8 cellular contexts compared by ENCODE assay signal in genomic region chr3:195441476-195441970, GRCh38. TPM values are rescaled to one million over a fixed set of nuclear protein-coding genes. Genes with fewer than 3 reads are reported as not detected.
A peak's percentile ranks its signal among the peaks of the same experiment; 100 is the strongest.
DNase-seq lines count a peak whose midpoint lies in the region; ATAC-seq, FAIRE-seq and TF ChIP-seq lines count a peak whose summit lies in the region.

No MANE protein-coding gene starts in this region.

- H4K20me1 ChIP-seq in OCI-LY7 (ENCODE audit: insufficient read depth, low read length): peaks cover 18% of the 10 kb centered on the region

- no peaks in the 10 kb centered on the region for H3K9me3 Mint-ChIP-seq in effector memory CD8-positive, alpha-beta T cell
- H3K9me3 Mint-ChIP-seq in natural killer cell: no peaks in the 10 kb centered on the region

- peaks cover 56% of the 10 kb centered on the region for H3K79me2 ChIP-seq in OCI-LY7 (ENCODE audit: insufficient read depth, low read depth, low read length)

- H3K4me3 ChIP-seq in OCI-LY7 (ENCODE audit: low read depth, low read length, poor library complexity, severe bottlenecking): peak overlapping the region; percentile 79

- POLR2A ChIA-PET in OCI-LY7 (lab: Charles Lee): interaction anchor here (0.6 to 1.8 kb wide), 19 partner anchors 9 to 866 kb away, joined by 3 to 11 read pairs (median 3); partner anchors contain the start of gene PPP1R2

- no peak for ATAC-seq in effector memory CD8-positive, alpha-beta T cell (replicated peaks)
- ATAC-seq in natural killer cell: no peak
- no peak for ATAC-seq in GM21367 (IDR thresholded peaks at IDR 0.05; ENCODE audit: unreplicated experiment)

- TF ChIP-seq CTCF in OCI-LY7 (conservative IDR thresholded peaks at IDR 0.05; ENCODE audit: low read length): no peak
- TF ChIP-seq CTCF in natural killer cell (IDR thresholded peaks at IDR 0.05): no peak
- no peak for TF ChIP-seq CTCF in D721Med (IDR thresholded peaks at IDR 0.05; ENCODE audit: insufficient read depth, missing control alignments)

- CTCF ChIA-PET in OCI-LY7 (lab: Charles Lee; ENCODE audit: unreplicated experiment): interaction anchor here (0.6 kb wide), 1 partner anchor 146 kb away, joined by 4 read pairs; no protein-coding TSS in a partner anchor

- no TSS peak for BruUV-seq in OCI-LY7 (replicated peaks; lab: Mats Ljungman, UMichigan)

- FAIRE-seq in D721Med (lab: Jason Lieb, UNC): no peak

- H3K27ac ChIP-seq in OCI-LY7 (ENCODE audit: low read depth, low read length, poor library complexity, severe bottlenecking): peak overlapping the region; percentile 85

- H3K27me3 Mint-ChIP-seq in effector memory CD8-positive, alpha-beta T cell: no peaks in the 10 kb centered on the region
- H3K27me3 Mint-ChIP-seq in natural killer cell (ENCODE audit: low read depth in 2 of 2): no peaks in the 10 kb centered on the region

- H3K27ac Mint-ChIP-seq in effector memory CD8-positive, alpha-beta T cell: peak overlapping the region; percentile 94 to 95
- peak overlapping the region; percentile 92 to 97 for H3K27ac Mint-ChIP-seq in natural killer cell

- H2AFZ ChIP-seq in OCI-LY7 (ENCODE audit: low read length): no peak overlapping the region

- no peaks in the 10 kb centered on the region for H3K9me2 ChIP-seq in OCI-LY7 (ENCODE audit: insufficient read depth, low read length)

- DNase-seq in NCI-H2029 treated with DMSO at 0.1 percent for 48 hours (lab: John Stamatoyannopoulos, UW): peak; percentile 27
- DNase-seq in NCI-H2029 (lab: John Stamatoyannopoulos, UW): no peak
- DNase-seq in OCI-LY7 (ENCODE audit: low spot score): peak; percentile 33
- DNase-seq in effector memory CD8-positive, alpha-beta T cell: no peak
- DNase-seq in natural killer cell: no peak
- DNase-seq in D721Med (ENCODE audit: insufficient read length, low spot score): no peak
- DNase-seq in central memory CD4-positive, alpha-beta T cell: no peak

- peaks cover 33 to 36% of the 10 kb centered on the region in 2 donors for H3K4me1 Mint-ChIP-seq in effector memory CD8-positive, alpha-beta T cell (ENCODE audit: low read depth in 2 of 2)
- peaks cover 37 to 48% of the 10 kb centered on the region in 2 donors for H3K4me1 Mint-ChIP-seq in natural killer cell

- intact Hi-C loops in OCI-LY7 (cut with micrococcal nuclease; ENCODE audit: unreplicated experiment): loop anchor here (5.0 kb wide), 1 partner anchor 284 kb away; no protein-coding TSS in a partner anchor
- intact Hi-C loops in natural killer cell (cut with micrococcal nuclease): loop anchor here (5.0 kb wide), 2 partner anchors 44 to 754 kb away; partner anchors contain the start of gene FAM43A

- H3K4me2 ChIP-seq in OCI-LY7 (ENCODE audit: low read length): peak overlapping the region; percentile 84

- H3K9me3 ChIP-seq in OCI-LY7 (ENCODE audit: low read length): no peaks in the 10 kb centered on the region

- peaks cover 3% of the 10 kb centered on the region; the same call in 1 of the 2 replicates for H3K36me3 ChIP-seq in OCI-LY7 (ENCODE audit: insufficient read depth, low read length)

- H3K36me3 Mint-ChIP-seq in effector memory CD8-positive, alpha-beta T cell (ENCODE audit: insufficient read depth): peaks cover 28% of the 10 kb centered on the region
- H3K36me3 Mint-ChIP-seq in natural killer cell: no peaks in the 10 kb centered on the region

- H3K4me3 Mint-ChIP-seq in effector memory CD8-positive, alpha-beta T cell: peak overlapping the region; percentile 96 to 98
- peak overlapping the region; percentile 97 for H3K4me3 Mint-ChIP-seq in natural killer cell

- H3K4me1 ChIP-seq in OCI-LY7 (ENCODE audit: insufficient read depth, low read length, poor library complexity, severe bottlenecking): peaks cover 54% of the 10 kb centered on the region

RNA-seq across cellular contexts. Expression of gene ACAP2, which starts 1.3 kb away (rescaled TPM):
- total RNA-seq in OCI-LY7 (2014; rRNA removed; shearing (Covaris generic)): 43.9 and 60.8 TPM in 2 replicates
- total RNA-seq in OCI-LY7 (2022): 71.1 and 80.7 TPM in 2 replicates
- 100 to 1,000 TPM; 103 to 132 (median 128) TPM for total RNA-seq in natural killer cell

Comparison
In these comparisons a context has a peak if more than half of its experiments do, and no peak if none do; other contexts are left out.
1. DNase-seq: peak in NCI-H2029 treated with DMSO at 0.1 percent for 48 hours (single experiment) and OCI-LY7 (single experiment); none in NCI-H2029 (single experiment), effector memory CD8-positive, alpha-beta T cell (0 of 3), natural killer cell (single experiment), D721Med (single experiment) and central memory CD4-positive, alpha-beta T cell (single experiment).